In the genomic region with DNA sequence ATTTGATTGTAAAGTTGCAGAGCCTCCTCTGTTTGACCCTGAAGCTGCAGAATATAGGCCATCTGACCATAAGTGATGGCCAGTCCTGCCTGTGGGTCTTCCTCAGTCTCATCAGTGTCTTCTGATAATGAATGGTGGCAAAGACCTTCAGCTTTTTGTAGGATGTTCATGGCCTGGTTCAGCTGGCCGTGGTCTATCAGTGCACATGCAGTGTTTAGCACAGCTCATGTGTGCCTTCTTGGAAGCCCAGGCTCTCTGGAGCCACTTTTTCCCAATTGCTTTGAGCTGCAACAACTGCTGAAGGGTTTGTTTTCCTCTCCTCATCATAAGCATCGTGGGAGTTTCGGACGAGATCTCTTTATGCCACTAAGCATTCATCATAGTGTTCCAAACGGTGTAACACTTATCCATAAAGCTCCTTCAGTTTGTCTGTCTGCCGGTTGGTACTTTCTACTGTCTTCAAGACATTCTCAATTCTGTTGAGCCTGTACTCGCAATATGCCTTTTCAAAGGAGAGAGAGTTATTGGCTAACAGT, we compare ENCODE assay signal across 9 cellular contexts.
DNase-seq lines count a peak whose midpoint lies in the region; ATAC-seq and TF ChIP-seq lines count a peak whose summit lies in the region.
"Had no signal": no experiment of that assay in that cellular context is flagged by ENCODE, and none has a peak within 500 bp of the region (broad histone marks: within the 10 kb centered on the region; RNA-seq: fewer than 3 reads in every experiment).

No MANE protein-coding gene starts in this region.

- H3K4me1 Mint-ChIP-seq in T-helper 1 cell treated with Interleukin-12 subunit alpha and Interleukin-12 subunit beta and Interleukin-4 antibody, amounts not matched to agents 30 μg/mL and 1 μg/mL, for 36 hours (ENCODE audit: low read depth), result peaks cover 19% of the 10 kb centered on the region
- peaks cover 24% of the 10 kb centered on the region for H3K4me1 Mint-ChIP-seq in activated naive CD8-positive, alpha-beta T cell treated with anti-CD3 and anti-CD28 coated beads, Interleukin-2, amount 10 ng/mL, durations not matched to agents 7 days and 5 days

- H3K27ac Mint-ChIP-seq in T-helper 1 cell treated with Interleukin-12 subunit alpha and Interleukin-12 subunit beta and Interleukin-4 antibody, amounts not matched to agents 30 μg/mL and 1 μg/mL, for 36 hours, result peak overlapping the region; percentile 49
- peak overlapping the region; percentile 83 for H3K27ac Mint-ChIP-seq in activated naive CD8-positive, alpha-beta T cell treated with anti-CD3 and anti-CD28 coated beads, Interleukin-2, amount 10 ng/mL, durations not matched to agents 7 days and 5 days

- H3K4me3 ChIP-seq in smooth muscle cell, result no peak overlapping the region

- H3F3A ChIP-seq in smooth muscle cell (ENCODE audit: low read depth), result peaks cover 4% of the 10 kb centered on the region

- H3K9me3 ChIP-seq in smooth muscle cell (replicated peaks; ENCODE audit: low read depth), result no peaks in the 10 kb centered on the region
- H3K9me3 ChIP-seq: BE2C had no signal

- no peak for TF ChIP-seq CTCF in smooth muscle cell (IDR thresholded peaks at IDR 0.05; ENCODE audit: borderline replicate concordance, insufficient read depth, poor library complexity, severe bottlenecking)

- no peak overlapping the region for H2AFZ ChIP-seq in smooth muscle cell (ENCODE audit: low read depth)

- H3K9me3 Mint-ChIP-seq in T-helper 1 cell treated with Interleukin-12 subunit alpha and Interleukin-12 subunit beta and Interleukin-4 antibody, amounts not matched to agents 30 μg/mL and 1 μg/mL, for 36 hours, result no peaks in the 10 kb centered on the region
- no peaks in the 10 kb centered on the region for H3K9me3 Mint-ChIP-seq in activated naive CD8-positive, alpha-beta T cell treated with anti-CD3 and anti-CD28 coated beads, Interleukin-2, amount 10 ng/mL, durations not matched to agents 7 days and 5 days

- peaks cover 12% of the 10 kb centered on the region for H3K4me1 ChIP-seq in smooth muscle cell (ENCODE audit: low read depth)

- ATAC-seq in HG02870 (IDR thresholded peaks at IDR 0.05; ENCODE audit: unreplicated experiment), result peak; percentile 7
- peak; percentile 27 for ATAC-seq in activated naive CD8-positive, alpha-beta T cell treated with anti-CD3 and anti-CD28 coated beads, Interleukin-2, amount 10 ng/mL, durations not matched to agents 7 days and 5 days (ENCODE audit: low read depth)

- H3K36me3 ChIP-seq in smooth muscle cell (ENCODE audit: low read depth), result no peaks in the 10 kb centered on the region

- peaks cover 50% of the 10 kb centered on the region for H3K79me2 ChIP-seq in smooth muscle cell (ENCODE audit: low read depth)

- peak overlapping the region; percentile 12 for H3K27ac ChIP-seq in smooth muscle cell (ENCODE audit: low read depth)

- H4K20me1 ChIP-seq in smooth muscle cell (ENCODE audit: low read depth), result peaks cover 60% of the 10 kb centered on the region

- no peak overlapping the region for H3K4me2 ChIP-seq in smooth muscle cell

- no peak overlapping the region for H3K4me3 Mint-ChIP-seq in T-helper 1 cell treated with Interleukin-12 subunit alpha and Interleukin-12 subunit beta and Interleukin-4 antibody, amounts not matched to agents 30 μg/mL and 1 μg/mL, for 36 hours
- H3K4me3 Mint-ChIP-seq in activated naive CD8-positive, alpha-beta T cell treated with anti-CD3 and anti-CD28 coated beads, Interleukin-2, amount 10 ng/mL, durations not matched to agents 7 days and 5 days, result peak overlapping the region; percentile 55

- DNase-seq in T-helper 1 cell (no peak), smooth muscle cell (lab: John Stamatoyannopoulos, UW; ENCODE audit: unreplicated experiment) (no peak), NCI-H2171 (lab: John Stamatoyannopoulos, UW) (no peak), mucosa of gallbladder (ENCODE audit: low spot score) (no peak)
- no peak for DNase-seq in activated naive CD8-positive, alpha-beta T cell treated with anti-CD3 and anti-CD28 coated beads, Interleukin-2, amount 10 ng/mL, durations not matched to agents 7 days and 5 days
- no peak for DNase-seq in activated CD8-positive, alpha-beta memory T cell treated with anti-CD3 and anti-CD28 coated beads for 24 hours

- no peak overlapping the region for H3K9ac ChIP-seq in smooth muscle cell (ENCODE audit: low read depth)

- WGBS in smooth muscle cell (ENCODE audit: low lambda C conversion rate), result 60% methylated on average over 7 of the region's 7 CpGs

- no peaks in the 10 kb centered on the region for H3K27me3 Mint-ChIP-seq in T-helper 1 cell treated with Interleukin-12 subunit alpha and Interleukin-12 subunit beta and Interleukin-4 antibody, amounts not matched to agents 30 μg/mL and 1 μg/mL, for 36 hours (ENCODE audit: low read depth)
- H3K27me3 Mint-ChIP-seq in activated naive CD8-positive, alpha-beta T cell treated with anti-CD3 and anti-CD28 coated beads, Interleukin-2, amount 10 ng/mL, durations not matched to agents 7 days and 5 days, result no peaks in the 10 kb centered on the region

- H3K27me3 ChIP-seq in smooth muscle cell (ENCODE audit: low read depth), result no peaks in the 10 kb centered on the region
- H3K27me3 ChIP-seq: BE2C had no signal

- POLR2A ChIA-PET in activated naive CD8-positive, alpha-beta T cell treated with anti-CD3 and anti-CD28 coated beads, Interleukin-2, amount 10 ng/mL, durations not matched to agents 7 days and 5 days (lab: Charles Lee), result interaction anchor here (1.2 kb wide), 2 partner anchors 10 to 29 kb away, joined by 3 to 5 read pairs; no protein-coding TSS in a partner anchor

- H3K36me3 Mint-ChIP-seq in T-helper 1 cell treated with Interleukin-12 subunit alpha and Interleukin-12 subunit beta and Interleukin-4 antibody, amounts not matched to agents 30 μg/mL and 1 μg/mL, for 36 hours (ENCODE audit: low read depth), result peaks cover 12% of the 10 kb centered on the region
- peaks cover 10% of the 10 kb centered on the region for H3K36me3 Mint-ChIP-seq in activated naive CD8-positive, alpha-beta T cell treated with anti-CD3 and anti-CD28 coated beads, Interleukin-2, amount 10 ng/mL, durations not matched to agents 7 days and 5 days
